In genomic region chr1:936348-936747, GRCh38 we compare ENCODE assay signal across 22 cellular contexts. TPM values are rescaled to one million over a fixed set of nuclear protein-coding genes. Genes with fewer than 3 reads are reported as not detected.
"Had no signal": no experiment of that assay in that cellular context is flagged by ENCODE, and none has a peak within 500 bp of the region (broad histone marks: within the 10 kb centered on the region; RNA-seq: fewer than 3 reads in every experiment).

No MANE protein-coding gene starts in this region.

- H3K27me3 ChIP-seq: SJSA1 had no signal

- H3K36me3 ChIP-seq: brain microvascular endothelial cell, Peyer's patch had no signal

- H3K4me1 Mint-ChIP-seq: activated T-helper 17 cell treated with anti-CD3 and anti-CD28 coated beads, Interleukin-2, amount 50 U/mL, for 72 hours had no signal

- ATAC-seq: activated T-helper 17 cell treated with anti-CD3 and anti-CD28 coated beads, Interleukin-2, amount 50 U/mL, for 72 hours; K562; T-helper 17 cell had no signal

- H3K27ac ChIP-seq: brain microvascular endothelial cell, Peyer's patch, RWPE1, SJSA1 had no signal

- H3K27ac Mint-ChIP-seq: activated CD4-positive, alpha-beta memory T cell treated with anti-CD3 and anti-CD28 coated beads for 36 hours; activated CD4-positive, alpha-beta T cell treated with anti-CD3 and anti-CD28 coated beads, Interleukin-2, amount 10 ng/mL, durations not matched to agents 7 days and 5 days; activated naive CD4-positive, alpha-beta T cell treated with anti-CD3 and anti-CD28 coated beads for 36 hours; activated naive CD8-positive, alpha-beta T cell; activated T-helper 17 cell treated with anti-CD3 and anti-CD28 coated beads, Interleukin-2, amount 50 U/mL, for 72 hours; T-helper 17 cell had no signal

- DNase-seq: activated CD4-positive, alpha-beta memory T cell treated with anti-CD3 and anti-CD28 coated beads for 36 hours; activated CD4-positive, alpha-beta T cell treated with anti-CD3 and anti-CD28 coated beads, Interleukin-2, amount 10 ng/mL, durations not matched to agents 7 days and 5 days; activated CD4-positive, CD25-positive, alpha-beta regulatory T cell; activated gamma-delta T cell; activated naive CD4-positive, alpha-beta T cell treated with anti-CD3 and anti-CD28 coated beads for 36 hours; activated T-cell treated with anti-CD3 and anti-CD28 coated beads for 4 hours; activated T-cell treated with anti-CD3 and anti-CD28 coated beads, Interleukin-2, amount 50 U/mL, for 48 hours; brain microvascular endothelial cell; MM.1S; NCI-H2081 treated with DMSO at 0.1 percent for 48 hours; Peyer's patch; Right ventricle myocardium superior; T-helper 17 cell; T1000 had no signal

- H3K4me3 Mint-ChIP-seq: activated CD4-positive, alpha-beta memory T cell treated with anti-CD3 and anti-CD28 coated beads for 36 hours; activated CD4-positive, alpha-beta T cell treated with anti-CD3 and anti-CD28 coated beads, Interleukin-2, amount 10 ng/mL, durations not matched to agents 7 days and 5 days; activated naive CD4-positive, alpha-beta T cell treated with anti-CD3 and anti-CD28 coated beads for 36 hours; activated naive CD8-positive, alpha-beta T cell; activated T-helper 17 cell treated with anti-CD3 and anti-CD28 coated beads, Interleukin-2, amount 50 U/mL, for 72 hours; T-helper 17 cell had no signal

- H3K9me3 ChIP-seq: Peyer's patch had no signal

- FAIRE-seq: TTC549 had no signal

- H3K36me3 Mint-ChIP-seq: activated CD4-positive, alpha-beta memory T cell treated with anti-CD3 and anti-CD28 coated beads for 36 hours; activated naive CD8-positive, alpha-beta T cell had no signal

- H3K9me3 Mint-ChIP-seq: activated CD4-positive, alpha-beta memory T cell treated with anti-CD3 and anti-CD28 coated beads for 36 hours; activated CD4-positive, alpha-beta T cell treated with anti-CD3 and anti-CD28 coated beads, Interleukin-2, amount 10 ng/mL, durations not matched to agents 7 days and 5 days; activated naive CD4-positive, alpha-beta T cell treated with anti-CD3 and anti-CD28 coated beads for 36 hours; activated T-helper 17 cell treated with anti-CD3 and anti-CD28 coated beads, Interleukin-2, amount 50 U/mL, for 72 hours had no signal

- H3K4me3 ChIP-seq: K562, Peyer's patch, SJSA1 had no signal

RNA-seq across cellular contexts. Expression of gene SAMD11, which starts 12.6 kb away (rescaled TPM):
- total RNA-seq: activated CD4-positive, alpha-beta memory T cell treated with anti-CD3 and anti-CD28 coated beads for 36 hours; activated CD4-positive, alpha-beta T cell treated with anti-CD3 and anti-CD28 coated beads, Interleukin-2, amount 10 ng/mL, durations not matched to agents 7 days and 5 days; activated CD8-positive, alpha-beta memory T cell treated with anti-CD3 and anti-CD28 coated beads for 36 hours; activated naive CD4-positive, alpha-beta T cell treated with anti-CD3 and anti-CD28 coated beads for 36 hours; activated T-helper 17 cell treated with anti-CD3 and anti-CD28 coated beads, Interleukin-2, amount 50 U/mL, for 72 hours; T-helper 17 cell had no signal

RNA-seq across cellular contexts. Expression of gene PLEKHN1, which starts 29.9 kb away (rescaled TPM):
- total RNA-seq: cardiac septum, Right ventricle myocardium superior had no signal

RNA-seq across cellular contexts. Expression of gene PERM1, which starts 45.5 kb away (rescaled TPM):
- total RNA-seq: activated CD4-positive, alpha-beta memory T cell treated with anti-CD3 and anti-CD28 coated beads for 36 hours; activated CD4-positive, alpha-beta T cell treated with anti-CD3 and anti-CD28 coated beads, Interleukin-2, amount 10 ng/mL, durations not matched to agents 7 days and 5 days; activated CD8-positive, alpha-beta memory T cell treated with anti-CD3 and anti-CD28 coated beads for 36 hours; activated naive CD4-positive, alpha-beta T cell treated with anti-CD3 and anti-CD28 coated beads for 36 hours; activated T-helper 17 cell treated with anti-CD3 and anti-CD28 coated beads, Interleukin-2, amount 50 U/mL, for 72 hours; K562; T-helper 17 cell had no signal
- polyA plus RNA-seq: K562 had no signal
